In genomic region chr10:73131913-73132686, GRCh38 we compare ENCODE assay signal across 18 cellular contexts. TPM values are rescaled to one million over a fixed set of nuclear protein-coding genes. Genes with fewer than 3 reads are reported as not detected.
DNase-seq lines count a peak whose midpoint lies in the region; ATAC-seq and TF ChIP-seq lines count a peak whose summit lies in the region.
"Had no signal": no experiment of that assay in that cellular context is flagged by ENCODE, and none has a peak within 500 bp of the region (broad histone marks: within the 10 kb centered on the region; RNA-seq: fewer than 3 reads in every experiment).

No MANE protein-coding gene starts in this region.

- no peaks in the 10 kb centered on the region for H3K9me3 Mint-ChIP-seq in activated T-cell treated with anti-CD3 and anti-CD28 coated beads, Interleukin-2, amount 50 U/mL, for 24 hours
- H3K9me3 Mint-ChIP-seq in activated T-helper 1 cell treated with anti-CD3 and anti-CD28 coated beads, Interleukin-12 subunit alpha, Interleukin-12 subunit beta, Interleukin-2, Interleukin-4 antibody, amounts not matched to agents 30 ng/mL and 10 ng/mL and 1 ng/mL, durations not matched to agents 14 hours and 24 hours and 36 hours, result no peaks in the 10 kb centered on the region
- H3K9me3 Mint-ChIP-seq in nephron progenitor cell, result no peaks in the 10 kb centered on the region
- H3K9me3 Mint-ChIP-seq: CD4-positive, alpha-beta T cell had no signal

- no peaks in the 10 kb centered on the region for H3K27me3 ChIP-seq in ascending aorta
- H3K27me3 ChIP-seq: SJSA1 had no signal

- H3K4me1 Mint-ChIP-seq in activated T-cell treated with anti-CD3 and anti-CD28 coated beads, Interleukin-2, amount 50 U/mL, for 24 hours (ENCODE audit: low read depth), result peaks cover 1% of the 10 kb centered on the region
- peaks cover 7% of the 10 kb centered on the region for H3K4me1 Mint-ChIP-seq in activated T-helper 1 cell treated with anti-CD3 and anti-CD28 coated beads, Interleukin-12 subunit alpha, Interleukin-12 subunit beta, Interleukin-2, Interleukin-4 antibody, amounts not matched to agents 30 ng/mL and 10 ng/mL and 1 ng/mL, durations not matched to agents 14 hours and 24 hours and 36 hours (ENCODE audit: low read depth)
- peaks cover 20% of the 10 kb centered on the region for H3K4me1 Mint-ChIP-seq in nephron progenitor cell

- peak overlapping the region; percentile 71 for H3K27ac Mint-ChIP-seq in activated T-cell treated with anti-CD3 and anti-CD28 coated beads, Interleukin-2, amount 50 U/mL, for 24 hours
- H3K27ac Mint-ChIP-seq in activated T-helper 1 cell treated with anti-CD3 and anti-CD28 coated beads, Interleukin-12 subunit alpha, Interleukin-12 subunit beta, Interleukin-2, Interleukin-4 antibody, amounts not matched to agents 30 ng/mL and 10 ng/mL and 1 ng/mL, durations not matched to agents 14 hours and 24 hours and 36 hours, result peak overlapping the region; percentile 15
- peak overlapping the region; percentile 37 for H3K27ac Mint-ChIP-seq in nephron progenitor cell
- H3K27ac Mint-ChIP-seq: CD4-positive, alpha-beta T cell had no signal

- no peak overlapping the region for H3K4me3 ChIP-seq in ascending aorta
- H3K4me3 ChIP-seq: SJSA1 had no signal

- H3K36me3 ChIP-seq in ascending aorta, result peaks cover 56 to 86% of the 10 kb centered on the region in 2 donors

- TF ChIP-seq CTCF in nephron progenitor cell (IDR thresholded peaks at IDR 0.05), result no peak
- no peak for TF ChIP-seq CTCF in ascending aorta (IDR thresholded peaks at IDR 0.05)

- no peak for ATAC-seq in GM21381 (IDR thresholded peaks at IDR 0.05; ENCODE audit: unreplicated experiment)

- no peaks in the 10 kb centered on the region for H3K27me3 Mint-ChIP-seq in activated T-cell treated with anti-CD3 and anti-CD28 coated beads, Interleukin-2, amount 50 U/mL, for 24 hours
- no peaks in the 10 kb centered on the region for H3K27me3 Mint-ChIP-seq in activated T-helper 1 cell treated with anti-CD3 and anti-CD28 coated beads, Interleukin-12 subunit alpha, Interleukin-12 subunit beta, Interleukin-2, Interleukin-4 antibody, amounts not matched to agents 30 ng/mL and 10 ng/mL and 1 ng/mL, durations not matched to agents 14 hours and 24 hours and 36 hours (ENCODE audit: insufficient read depth)
- no peaks in the 10 kb centered on the region for H3K27me3 Mint-ChIP-seq in nephron progenitor cell (ENCODE audit: low read depth, poor library complexity)
- H3K27me3 Mint-ChIP-seq: CD4-positive, alpha-beta T cell had no signal

- no peak overlapping the region for H3K4me3 Mint-ChIP-seq in activated T-cell treated with anti-CD3 and anti-CD28 coated beads, Interleukin-2, amount 50 U/mL, for 24 hours
- H3K4me3 Mint-ChIP-seq in activated T-helper 1 cell treated with anti-CD3 and anti-CD28 coated beads, Interleukin-12 subunit alpha, Interleukin-12 subunit beta, Interleukin-2, Interleukin-4 antibody, amounts not matched to agents 30 ng/mL and 10 ng/mL and 1 ng/mL, durations not matched to agents 14 hours and 24 hours and 36 hours, result no peak overlapping the region
- no peak overlapping the region for H3K4me3 Mint-ChIP-seq in nephron progenitor cell
- H3K4me3 Mint-ChIP-seq: CD4-positive, alpha-beta T cell had no signal

- intact Hi-C loops in activated T-helper 1 cell treated with anti-CD3 and anti-CD28 coated beads, Interleukin-12 subunit alpha, Interleukin-12 subunit beta, Interleukin-2, Interleukin-4 antibody, amounts not matched to agents 30 ng/mL and 10 ng/mL and 1 ng/mL, durations not matched to agents 14 hours and 24 hours and 36 hours (cut with micrococcal nuclease), result no loop called here
- intact Hi-C loops in ascending aorta (cut with DNase I), result no loop called here

- H3K9me3 ChIP-seq in ascending aorta, result no peaks in the 10 kb centered on the region

- H3K27ac ChIP-seq in ascending aorta, result no peak overlapping the region
- H3K27ac ChIP-seq: SJSA1 had no signal

- H3K4me1 ChIP-seq in ascending aorta, result no peaks in the 10 kb centered on the region
- H3K4me1 ChIP-seq: SJSA1 had no signal

- H3K36me3 Mint-ChIP-seq in activated T-cell treated with anti-CD3 and anti-CD28 coated beads, Interleukin-2, amount 50 U/mL, for 24 hours (ENCODE audit: low read depth), result peaks cover 84% of the 10 kb centered on the region
- H3K36me3 Mint-ChIP-seq in activated T-helper 1 cell treated with anti-CD3 and anti-CD28 coated beads, Interleukin-12 subunit alpha, Interleukin-12 subunit beta, Interleukin-2, Interleukin-4 antibody, amounts not matched to agents 30 ng/mL and 10 ng/mL and 1 ng/mL, durations not matched to agents 14 hours and 24 hours and 36 hours (ENCODE audit: low read depth), result peaks cover 50% of the 10 kb centered on the region
- peaks cover 73% of the 10 kb centered on the region for H3K36me3 Mint-ChIP-seq in nephron progenitor cell (ENCODE audit: low read depth)

- DNase-seq in activated T-cell treated with anti-CD3 and anti-CD28 coated beads, Interleukin-2, amount 50 U/mL, for 24 hours, result no peak
- no peak for DNase-seq in activated T-cell treated with anti-CD3 and anti-CD28 coated beads, Interleukin-2, amount 50 U/mL, for 48 hours
- DNase-seq in HuH-7.5 (ENCODE audit: low spot score), result peak; percentile 7
- DNase-seq in activated T-helper 1 cell treated with anti-CD3 and anti-CD28 coated beads, Interleukin-12 subunit alpha, Interleukin-12 subunit beta, Interleukin-2, Interleukin-4 antibody, amounts not matched to agents 30 ng/mL and 10 ng/mL and 1 ng/mL, durations not matched to agents 14 hours and 24 hours and 36 hours (ENCODE audit: low spot score), result no peak
- no peak for DNase-seq in nephron progenitor cell
- no peak for DNase-seq in mesenteric fat pad (ENCODE audit: low spot score)
- DNase-seq in ascending aorta (ENCODE audit: low spot score in 2 of 2), result no peak
- DNase-seq: CD4-positive, alpha-beta T cell; DND-41; GF-D8; NCI-H1694; NCI-H2107; NCI-H226; NCI-H526; NK-92 treated with Interleukin-12 subunit alpha and Interleukin-12 subunit beta, amount 100 ng/mL, for 24 hours; OCI-M1 had no signal

RNA-seq across cellular contexts. Expression of gene NUDT13, which starts 21.8 kb away (rescaled TPM):
- 0.81 and 0.83 TPM in 2 replicates for total RNA-seq in activated T-helper 1 cell treated with anti-CD3 and anti-CD28 coated beads, Interleukin-12 subunit alpha, Interleukin-12 subunit beta, Interleukin-2, Interleukin-4 antibody, amounts not matched to agents 30 ng/mL and 10 ng/mL and 1 ng/mL, durations not matched to agents 14 hours and 24 hours and 36 hours
- total RNA-seq in mesenteric fat pad, result 1.7 TPM
- 7.6 TPM for total RNA-seq in ascending aorta

RNA-seq across cellular contexts. Expression of gene P4HA1, which starts 35.4 kb away (rescaled TPM):
- 52.8 and 54.5 TPM in 2 replicates for total RNA-seq in activated T-helper 1 cell treated with anti-CD3 and anti-CD28 coated beads, Interleukin-12 subunit alpha, Interleukin-12 subunit beta, Interleukin-2, Interleukin-4 antibody, amounts not matched to agents 30 ng/mL and 10 ng/mL and 1 ng/mL, durations not matched to agents 14 hours and 24 hours and 36 hours
- 28.3 TPM for total RNA-seq in mesenteric fat pad
- total RNA-seq in ascending aorta, result 6.9 TPM

RNA-seq across cellular contexts. Expression of gene ECD, which starts 35.7 kb away (rescaled TPM):
- 38.0 and 39.5 TPM in 2 replicates for total RNA-seq in activated T-helper 1 cell treated with anti-CD3 and anti-CD28 coated beads, Interleukin-12 subunit alpha, Interleukin-12 subunit beta, Interleukin-2, Interleukin-4 antibody, amounts not matched to agents 30 ng/mL and 10 ng/mL and 1 ng/mL, durations not matched to agents 14 hours and 24 hours and 36 hours
- 22.0 TPM for total RNA-seq in mesenteric fat pad
- 6.2 TPM for total RNA-seq in ascending aorta

RNA-seq across cellular contexts. Expression of gene FAM149B1, which starts 35.8 kb away (rescaled TPM):
- total RNA-seq in activated T-helper 1 cell treated with anti-CD3 and anti-CD28 coated beads, Interleukin-12 subunit alpha, Interleukin-12 subunit beta, Interleukin-2, Interleukin-4 antibody, amounts not matched to agents 30 ng/mL and 10 ng/mL and 1 ng/mL, durations not matched to agents 14 hours and 24 hours and 36 hours, result 11.1 and 11.3 TPM in 2 replicates
- total RNA-seq in mesenteric fat pad (18.1 TPM), ascending aorta (19.4 TPM)

Comparison
In these comparisons a context has a peak if more than half of its experiments do, and no peak if none do; other contexts are left out.
1. H3K27ac Mint-ChIP-seq: peak in every context shown above with its lines; median percentile 71 in activated T-cell treated with anti-CD3 and anti-CD28 coated beads, Interleukin-2, amount 50 U/mL, for 24 hours; 37 in nephron progenitor cell; 15 in activated T-helper 1 cell treated with anti-CD3 and anti-CD28 coated beads, Interleukin-12 subunit alpha, Interleukin-12 subunit beta, Interleukin-2, Interleukin-4 antibody, amounts not matched to agents 30 ng/mL and 10 ng/mL and 1 ng/mL, durations not matched to agents 14 hours and 24 hours and 36 hours.